Comparison of ENCODE assay signal across 9 cellular contexts in genomic region chr17:1574697-1575471, GRCh38. TPM values are rescaled to one million over a fixed set of nuclear protein-coding genes. Genes with fewer than 3 reads are reported as not detected.
DNase-seq lines count a peak whose midpoint lies in the region; ATAC-seq and TF ChIP-seq lines count a peak whose summit lies in the region.
"Had no signal": no experiment of that assay in that cellular context is flagged by ENCODE, and none has a peak within 500 bp of the region (broad histone marks: within the 10 kb centered on the region; RNA-seq: fewer than 3 reads in every experiment).

No MANE protein-coding gene starts in this region.

- H3K4me1 ChIP-seq in DOHH2 (ENCODE audit: control insufficient read depth, low read length) (peaks cover 42% of the 10 kb centered on the region), gastrocnemius medialis (peaks cover 44% of the 10 kb centered on the region in 2 donors)

- intact Hi-C loops in gastrocnemius medialis (cut with DNase I; ENCODE audit: low total_unique reads), result loop anchor here (1.0 to 10.0 kb wide), 4 partner anchors 55 to 470 kb away; partner anchors contain the start of gene OVCA2

- no peaks in the 10 kb centered on the region for H3F3A ChIP-seq in DOHH2 (ENCODE audit: control insufficient read depth, insufficient read depth)

- H3K36me3 ChIP-seq in DOHH2 (ENCODE audit: control insufficient read depth, low read length) (peaks cover 39% of the 10 kb centered on the region), gastrocnemius medialis (no peaks in the 10 kb centered on the region)

- H3K27me3 ChIP-seq in DOHH2 (ENCODE audit: control insufficient read depth, low read length) (no peaks in the 10 kb centered on the region), gastrocnemius medialis (no peaks in the 10 kb centered on the region)

- peak overlapping the region; percentile 24; the same call in 1 of the 2 replicates for H3K27ac ChIP-seq in DOHH2 (ENCODE audit: low read depth, low read length)
- peak overlapping the region; percentile 47 for H3K27ac ChIP-seq in epithelial cell of prostate
- peak overlapping the region; percentile 90 to 97 (median 95) for H3K27ac ChIP-seq in gastrocnemius medialis

- in situ Hi-C loops in gastrocnemius medialis (cut with MboI; ENCODE audit: low sequenced_read_pairs in 4 of 4), result loop anchor here (5.0 to 10.0 kb wide), 2 partner anchors 57 to 60 kb away; no protein-coding TSS in a partner anchor

- no peak for TF ChIP-seq POLR2A in gastrocnemius medialis (IDR thresholded peaks at IDR 0.05)

- H3K4me2 ChIP-seq in DOHH2 (ENCODE audit: low read length), result peak overlapping the region; percentile 26; the same call in 1 of the 2 replicates

- TF ChIP-seq CTCF in DOHH2 (IDR thresholded peaks at IDR 0.05; ENCODE audit: low read depth, low read length, poor library complexity, severe bottlenecking) (no peak), gastrocnemius medialis (IDR thresholded peaks at IDR 0.05 in 4 of 5, conservative IDR thresholded peaks at IDR 0.05 in 1 of 5) (peak in 1 of 5 experiments; percentile 17)

- no peaks in the 10 kb centered on the region for H3K79me2 ChIP-seq in DOHH2 (ENCODE audit: control insufficient read depth, low read length)

- H3K9me3 ChIP-seq in DOHH2 (ENCODE audit: control insufficient read depth, insufficient read depth, low read length) (no peaks in the 10 kb centered on the region), gastrocnemius medialis (no peaks in the 10 kb centered on the region)

- H4K20me1 ChIP-seq in DOHH2 (ENCODE audit: control insufficient read depth, insufficient read depth, low read depth, low read length), result no peaks in the 10 kb centered on the region

- no peak overlapping the region for H3K4me3 ChIP-seq in DOHH2 (ENCODE audit: low read length)
- no peak overlapping the region for H3K4me3 ChIP-seq in gastrocnemius medialis

- ATAC-seq in gastrocnemius medialis (peak in 1 of 2 donors; percentile 4), HG02610 (IDR thresholded peaks at IDR 0.05; ENCODE audit: unreplicated experiment) (no peak), HG03175 (IDR thresholded peaks at IDR 0.05; ENCODE audit: unreplicated experiment) (no peak)

- peak; percentile 25 for DNase-seq in NCI-H2171 (lab: John Stamatoyannopoulos, UW)
- DNase-seq in epithelial cell of prostate (ENCODE audit: low read depth, low spot score), result no peak
- no peak for DNase-seq in gastrocnemius medialis
- DNase-seq in cerebellar nuclear complex (lab: John Stamatoyannopoulos, UW), result no peak
- no peak for DNase-seq in stimulated activated naive CD4-positive, alpha-beta T cell treated with Interleukin-2 at 50 U/mL for 16 hours (lab: John Stamatoyannopoulos, UW)
- DNase-seq: DMS 273 treated with DMSO at 0.1 percent for 48 hours had no signal

- H3K9me2 ChIP-seq in DOHH2 (replicated peaks; ENCODE audit: control insufficient read depth, low read length), result no peaks in the 10 kb centered on the region

RNA-seq across cellular contexts. Expression of gene PITPNA, which starts 12.3 kb away (rescaled TPM):
- total RNA-seq in gastrocnemius medialis, result 10 to 100 TPM in 3 of 4 donors, 1 to 10 TPM in 1; 9.4 to 24.3 (median 19.6) TPM

RNA-seq across cellular contexts. Expression of gene SLC43A2, which starts 53.8 kb away (rescaled TPM):
- 10 to 100 TPM; 26.9 to 96.9 (median 55.2) TPM for total RNA-seq in gastrocnemius medialis

RNA-seq across cellular contexts. Expression of gene INPP5K, which starts 58.5 kb away (rescaled TPM):
- total RNA-seq in gastrocnemius medialis, result 100 to 1,000 TPM; 102 to 196 (median 114) TPM

Comparison
In these comparisons a context has a peak if more than half of its experiments do, and no peak if none do; other contexts are left out.
1. H3K27ac ChIP-seq: peak in every context shown above with its lines; median percentile 95 in gastrocnemius medialis; 47 in epithelial cell of prostate; 24 in DOHH2.